Comparison of ENCODE assay signal across 29 cellular contexts in the genomic region with DNA sequence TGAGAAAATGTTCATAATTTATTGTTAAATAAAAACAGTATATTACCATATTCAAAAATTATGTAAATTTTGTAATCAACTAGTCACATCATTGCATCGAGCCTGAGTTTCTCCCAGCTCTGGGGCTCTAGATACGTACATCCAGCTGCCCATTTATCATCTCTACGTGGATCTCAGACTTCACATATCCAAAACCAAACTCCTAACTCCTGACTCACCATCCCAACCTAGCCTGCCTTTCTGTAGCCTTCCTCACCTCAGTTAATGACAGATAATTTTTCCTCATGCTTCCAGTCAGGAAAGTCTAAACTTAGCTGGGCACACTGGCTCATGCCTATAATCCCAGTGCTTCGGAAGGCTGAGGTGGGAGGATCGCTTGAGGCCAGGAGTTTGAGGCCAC.
"Had no signal": no experiment of that assay in that cellular context is flagged by ENCODE, and none has a peak within 500 bp of the region (broad histone marks: within the 10 kb centered on the region; RNA-seq: fewer than 3 reads in every experiment).

No MANE protein-coding gene starts in this region.

- H3K4me3 ChIP-seq: left lung, lower lobe of right lung, pancreas, prostate gland, skin epidermis, suprapubic skin, thoracic aorta, tibial artery, uterus had no signal

- H3K27me3 ChIP-seq: left lung, pancreas, suprapubic skin, tibial artery, uterus had no signal

- H3K27ac ChIP-seq: left lung, lower lobe of right lung, pancreas, prostate gland, skin epidermis, suprapubic skin, thoracic aorta, tibial artery, uterus had no signal

- DNase-seq: hypothalamus; immature natural killer cell; kidney; left colon; left lung; lower lobe of right lung; mammary epithelial cell; mesenchymal stem cell; naive thymus-derived CD8-positive, alpha-beta T cell; nucleus accumbens; pancreas; posterior cingulate gyrus; retina; right cardiac atrium; stimulated activated CD4-positive, alpha-beta T cell treated with anti-CD3 and anti-CD28 coated beads, Interleukin-12 subunit alpha, Interleukin-12 subunit beta, amount 100 ng/mL, for 4 hours; stimulated activated CD4-positive, alpha-beta T cell treated with anti-CD3 and anti-CD28 coated beads, Interleukin-4, amount 100 ng/mL, for 24 hours; stimulated activated naive CD4-positive, alpha-beta T cell; tibial artery; trophoblast cell; uterus had no signal

- ATAC-seq: left colon; left lung; lower lobe of right lung; naive thymus-derived CD8-positive, alpha-beta T cell; pancreas; right cardiac atrium; sciatic nerve had no signal

- H3K4me3 Mint-ChIP-seq: immature natural killer cell; naive thymus-derived CD8-positive, alpha-beta T cell; nephron; neural crest cell; stimulated activated effector memory CD8-positive, alpha-beta T cell treated with anti-CD3 and anti-CD28 coated beads, Interleukin-12 subunit alpha, Interleukin-12 subunit beta, amount 100 ng/mL, for 72 hours; stimulated activated naive CD8-positive, alpha-beta T cell treated with anti-CD3 and anti-CD28 coated beads, Interleukin-15, Interleukin-2, amounts not matched to agents 100 ng/mL and 50 ng/mL, for 24 hours had no signal

- H3K4me1 ChIP-seq: left lung, lower lobe of right lung, pancreas, prostate gland, uterus had no signal

- H3K4me1 Mint-ChIP-seq: immature natural killer cell; naive thymus-derived CD8-positive, alpha-beta T cell; neural crest cell; stimulated activated effector memory CD8-positive, alpha-beta T cell treated with anti-CD3 and anti-CD28 coated beads, Interleukin-12 subunit alpha, Interleukin-12 subunit beta, amount 100 ng/mL, for 72 hours had no signal

- H3K27ac Mint-ChIP-seq: immature natural killer cell; naive thymus-derived CD8-positive, alpha-beta T cell; nephron; stimulated activated effector memory CD8-positive, alpha-beta T cell treated with anti-CD3 and anti-CD28 coated beads, Interleukin-12 subunit alpha, Interleukin-12 subunit beta, amount 100 ng/mL, for 72 hours; stimulated activated naive CD8-positive, alpha-beta T cell treated with anti-CD3 and anti-CD28 coated beads, Interleukin-15, Interleukin-2, amounts not matched to agents 100 ng/mL and 50 ng/mL, for 24 hours had no signal

- H3K9me3 Mint-ChIP-seq: immature natural killer cell; naive thymus-derived CD8-positive, alpha-beta T cell; nephron; neural crest cell; stimulated activated effector memory CD8-positive, alpha-beta T cell treated with anti-CD3 and anti-CD28 coated beads, Interleukin-12 subunit alpha, Interleukin-12 subunit beta, amount 100 ng/mL, for 72 hours; stimulated activated naive CD8-positive, alpha-beta T cell treated with anti-CD3 and anti-CD28 coated beads, Interleukin-15, Interleukin-2, amounts not matched to agents 100 ng/mL and 50 ng/mL, for 24 hours had no signal

- H3K9me3 ChIP-seq: left lung, lower lobe of right lung, pancreas, prostate gland, suprapubic skin, thoracic aorta, tibial artery, uterus had no signal

- H3K36me3 ChIP-seq: left lung, lower lobe of right lung, pancreas, prostate gland, suprapubic skin, thoracic aorta, tibial artery, uterus had no signal

- H3K36me3 Mint-ChIP-seq: immature natural killer cell; naive thymus-derived CD8-positive, alpha-beta T cell; stimulated activated effector memory CD8-positive, alpha-beta T cell treated with anti-CD3 and anti-CD28 coated beads, Interleukin-12 subunit alpha, Interleukin-12 subunit beta, amount 100 ng/mL, for 72 hours had no signal
